In the genomic region with DNA sequence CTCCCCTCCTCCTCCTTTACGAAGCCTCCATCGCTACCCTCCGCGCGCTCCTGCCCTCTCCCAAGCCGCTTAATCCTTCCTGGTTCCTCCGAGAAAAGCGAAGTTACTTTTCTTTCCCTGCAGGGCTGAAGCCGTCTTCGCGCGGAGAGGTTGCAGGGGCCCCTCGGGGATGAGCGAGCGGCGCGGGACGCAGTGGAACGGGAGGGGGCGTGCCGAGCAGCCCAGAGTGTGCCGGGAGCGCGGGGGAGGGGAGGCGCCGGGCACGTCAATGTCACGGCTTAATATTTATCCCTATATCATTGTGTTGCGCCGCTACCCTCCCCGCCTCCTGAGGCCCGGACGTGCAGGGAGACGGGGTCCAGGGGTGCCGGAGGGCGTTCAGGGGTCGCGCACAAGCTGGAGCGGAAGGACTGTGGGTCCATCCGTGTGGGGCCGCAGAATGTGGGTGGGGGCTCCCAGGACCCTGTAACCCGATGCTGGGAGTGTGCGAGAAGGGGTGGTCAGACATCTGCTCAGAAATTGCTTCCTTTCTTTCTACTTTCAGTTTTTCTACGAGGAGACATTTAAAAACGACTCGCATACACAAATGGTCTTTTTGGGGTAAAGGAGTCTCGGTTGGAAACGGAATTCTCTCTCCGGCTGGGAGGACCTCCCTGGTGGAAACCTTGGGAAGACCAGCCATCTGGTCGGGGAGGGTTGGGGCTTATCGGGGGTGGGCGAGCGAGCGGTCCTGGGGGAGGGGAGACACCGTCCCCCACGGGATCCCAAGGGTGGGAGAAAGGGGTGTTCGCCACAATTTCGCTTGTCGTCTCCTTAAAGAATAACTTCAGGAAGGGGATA, we compare ENCODE assay signal across 8 cellular contexts. TPM values are rescaled to one million over a fixed set of nuclear protein-coding genes. Genes with fewer than 3 reads are reported as not detected.
DNase-seq lines count a peak whose midpoint lies in the region; ATAC-seq and TF ChIP-seq lines count a peak whose summit lies in the region.

No MANE protein-coding gene starts in this region.

- DNase-seq in G401 (ENCODE audit: low spot score) (peak; percentile 51), IMR-90 (peak; percentile 78), right cardiac atrium (peak; percentile 79 to 93 (median 93)), retina (peak; percentile 91), cerebellar nuclear complex (lab: John Stamatoyannopoulos, UW) (no peak)

- peak overlapping the region; percentile 96 for H3K18ac ChIP-seq in IMR-90 (ENCODE audit: low read depth, low read length)

- peak overlapping the region; percentile 87 for H2AK9ac ChIP-seq in IMR-90 (replicated peaks; ENCODE audit: low read depth, low read length, poor library complexity)

- peaks cover 36% of the 10 kb centered on the region for H4K20me1 ChIP-seq in IMR-90 (ENCODE audit: insufficient read depth, low read length)

- TF ChIP-seq POLR2A in IMR-90 (IDR thresholded peaks at IDR 0.05; ENCODE audit: low read depth, low read length): no peak; the same call in 1 of the 2 replicates

- peak; percentile 36 for TF ChIP-seq RAD21 in IMR-90 (IDR thresholded peaks at IDR 0.05; ENCODE audit: low read length)

- peaks cover 7% of the 10 kb centered on the region for H3K36me3 ChIP-seq in IMR-90 (ENCODE audit: control insufficient read depth, insufficient read depth, low read length)

- peak overlapping the region; percentile 100 for H3K23ac ChIP-seq in IMR-90 (ENCODE audit: low read depth, low read length)

- H2AFZ ChIP-seq in IMR-90 (replicated peaks; ENCODE audit: low read length, poor library complexity): peak overlapping the region; percentile 81

- dilution Hi-C loops in IMR-90 (cut with HindIII; ENCODE audit: low sequenced_read_pairs, unreplicated experiment): no loop called here

- CTCF ChIA-PET in IMR-90 (lab: Yijun Ruan, JAX): no interaction called here

- H2BK15ac ChIP-seq in IMR-90 (ENCODE audit: low read depth, low read length): peak overlapping the region; percentile 59; the same call in 2 of the 3 replicates

- peak overlapping the region; percentile 91 for H3K4me2 ChIP-seq in IMR-90 (ENCODE audit: low read depth, low read length)

- H3K4ac ChIP-seq in IMR-90 (ENCODE audit: low read depth, low read length): peak overlapping the region; percentile 97

- H3K4me1 ChIP-seq in IMR-90 (ENCODE audit: control insufficient read depth, insufficient read depth, low read length): peaks cover 6% of the 10 kb centered on the region; the same call in 1 of the 2 replicates
- no peaks in the 10 kb centered on the region for H3K4me1 ChIP-seq in right cardiac atrium (ENCODE audit: control insufficient read depth, insufficient read depth, low read length)

- no TSS peak for BruUV-seq in IMR-90 (replicated peaks; lab: Mats Ljungman, UMichigan)

- peak overlapping the region; percentile 98 for H3K27ac Mint-ChIP-seq in T-helper 1 cell treated with Interleukin-12 subunit alpha and Interleukin-12 subunit beta and Interleukin-4 antibody, amounts not matched to agents 30 μg/mL and 1 μg/mL, for 36 hours

- peak overlapping the region; percentile 89 for H2AK5ac ChIP-seq in IMR-90 (ENCODE audit: low read depth, low read length)

- H3K4me1 Mint-ChIP-seq in T-helper 1 cell treated with Interleukin-12 subunit alpha and Interleukin-12 subunit beta and Interleukin-4 antibody, amounts not matched to agents 30 μg/mL and 1 μg/mL, for 36 hours (ENCODE audit: low read depth): peaks cover 36% of the 10 kb centered on the region

- peaks cover 40% of the 10 kb centered on the region for H3K36me3 Mint-ChIP-seq in T-helper 1 cell treated with Interleukin-12 subunit alpha and Interleukin-12 subunit beta and Interleukin-4 antibody, amounts not matched to agents 30 μg/mL and 1 μg/mL, for 36 hours (ENCODE audit: low read depth)

- peak overlapping the region; percentile 85 for H2BK120ac ChIP-seq in IMR-90 (ENCODE audit: low read depth, low read length)

- H3K27me3 Mint-ChIP-seq in T-helper 1 cell treated with Interleukin-12 subunit alpha and Interleukin-12 subunit beta and Interleukin-4 antibody, amounts not matched to agents 30 μg/mL and 1 μg/mL, for 36 hours (ENCODE audit: low read depth): peaks cover 14% of the 10 kb centered on the region

- H3K14ac ChIP-seq in IMR-90 (replicated peaks; ENCODE audit: low read depth, low read length): peak overlapping the region; percentile 94

- peak overlapping the region; percentile 97 for H4K91ac ChIP-seq in IMR-90 (ENCODE audit: insufficient read depth, low read depth, low read length)

- H3K27ac ChIP-seq in IMR-90 (ENCODE audit: insufficient read depth, low read length): peak overlapping the region; percentile 98
- H3K27ac ChIP-seq in angular gyrus (ENCODE audit: low read depth, low read length): peak overlapping the region; percentile 82
- H3K27ac ChIP-seq in right cardiac atrium (ENCODE audit: low read length): peak overlapping the region; percentile 90

- no peaks in the 10 kb centered on the region for H3K9me3 Mint-ChIP-seq in T-helper 1 cell treated with Interleukin-12 subunit alpha and Interleukin-12 subunit beta and Interleukin-4 antibody, amounts not matched to agents 30 μg/mL and 1 μg/mL, for 36 hours

- H3K27me3 ChIP-seq in IMR-90 (ENCODE audit: control insufficient read depth, insufficient read depth, low read length) (no peaks in the 10 kb centered on the region), right cardiac atrium (ENCODE audit: control insufficient read depth, insufficient read depth) (no peaks in the 10 kb centered on the region)

- H4K8ac ChIP-seq in IMR-90 (ENCODE audit: low read depth in 2 of 2, low read length in 2 of 2): peak overlapping the region; percentile 70 to 82

- H3K4me3 ChIP-seq in IMR-90 (ENCODE audit: insufficient read depth, low read depth, low read length): peak overlapping the region; percentile 98
- H3K4me3 ChIP-seq in right cardiac atrium (ENCODE audit: low read length): peak overlapping the region; percentile 60

- H3K9ac ChIP-seq in IMR-90 (ENCODE audit: low read depth, low read length): peak overlapping the region; percentile 98

- H2BK5ac ChIP-seq in IMR-90 (ENCODE audit: low read depth, low read length, poor library complexity, severe bottlenecking): peak overlapping the region; percentile 93

- ATAC-seq in GM21515 (IDR thresholded peaks at IDR 0.05; ENCODE audit: unreplicated experiment): peak; percentile 43
- ATAC-seq in IMR-90 (ENCODE audit: low read depth): peak; percentile 62
- ATAC-seq in right cardiac atrium: peak; percentile 88 to 89

- H4K5ac ChIP-seq in IMR-90 (ENCODE audit: low read depth, low read length): peak overlapping the region; percentile 72

- peak overlapping the region; percentile 54 for H2BK20ac ChIP-seq in IMR-90 (ENCODE audit: low read depth, low read length)

- no peaks in the 10 kb centered on the region for H3K9me3 ChIP-seq in IMR-90 (ENCODE audit: control insufficient read depth, insufficient read depth, low read length)
- no peaks in the 10 kb centered on the region for H3K9me3 ChIP-seq in right cardiac atrium (ENCODE audit: control insufficient read depth, low read length)

- H3K56ac ChIP-seq in IMR-90 (ENCODE audit: extremely low read depth, insufficient read depth, low read length): peak overlapping the region; percentile 95

- H3K4me3 Mint-ChIP-seq in T-helper 1 cell treated with Interleukin-12 subunit alpha and Interleukin-12 subunit beta and Interleukin-4 antibody, amounts not matched to agents 30 μg/mL and 1 μg/mL, for 36 hours: peak overlapping the region; percentile 94

- in situ Hi-C loops in G401 (cut with HindIII; ENCODE audit: low sequenced_read_pairs) (no loop called here), IMR-90 (cut with MboI; ENCODE audit: low sequenced_read_pairs) (loop anchor here (5.0 kb wide), 2 partner anchors 137 to 218 kb away; no protein-coding TSS in a partner anchor)

- intact Hi-C loops in IMR-90 (cut with micrococcal nuclease) (loop anchor here (1.0 to 5.0 kb wide), 7 partner anchors 67 to 393 kb away; partner anchors contain the start of gene HEPACAM2), right cardiac atrium (cut with DNase I) (loop anchor here (5.0 to 10.0 kb wide), 7 partner anchors 49 to 212 kb away; no protein-coding TSS in a partner anchor)

- 0 out of 2 replicates have a peak, but pooled peaks cover 3% of the 10 kb centered on the region for H3K9me1 ChIP-seq in IMR-90 (ENCODE audit: insufficient read depth, low read length)

- POLR2A ChIA-PET in IMR-90 (lab: Charles Lee; ENCODE audit: unreplicated experiment): interaction anchor here (0.9 kb wide), 1 partner anchor 9 kb away, joined by 3 read pairs; no protein-coding TSS in a partner anchor

- WGBS in IMR-90 (ENCODE audit: extremely low coverage in 2 of 2, insufficient read length in 1 of 2), 2 experiments: 0% methylated on average over 6 of the region's 59 CpGs; no CpG with 5 or more reads in 1 of the 2 experiments
- WGBS in right cardiac atrium: under 1% methylated on average over 59 of the region's 59 CpGs

- peaks cover 0 to 24% of the 10 kb centered on the region in 2 experiments; a peak in 2 of 4 replicates for H3K79me1 ChIP-seq in IMR-90 (ENCODE audit: low read depth in 1 of 2, low read length in 2 of 2)

- peak; percentile 31 for TF ChIP-seq CTCF in IMR-90 (conservative IDR thresholded peaks at IDR 0.05; ENCODE audit: low read depth, low read length)

TF ChIP-seq in IMR-90, 13 proteins besides CTCF, POLR2A, EP300 and RAD21 (continues in another document):
- no peak for TF ChIP-seq RFX5 (IDR thresholded peaks at IDR 0.05; ENCODE audit: low read depth, low read length)
- no peak for TF ChIP-seq RCOR1 (IDR thresholded peaks at IDR 0.05; ENCODE audit: insufficient replicate concordance, low read length)
- TF ChIP-seq NFE2L2 (IDR thresholded peaks at IDR 0.05; ENCODE audit: low read depth, low read length): no peak
- peak; percentile 41; the same call in 1 of the 2 replicates for TF ChIP-seq SMC3 (IDR thresholded peaks at IDR 0.05; ENCODE audit: low read depth, low read length)
- no peak for TF ChIP-seq ELK1 (IDR thresholded peaks at IDR 0.05; ENCODE audit: borderline replicate concordance, low read depth, low read length)
- 0 out of 2 replicates have a peak, but pooled peaks have one; percentile 4 for TF ChIP-seq FOS (IDR thresholded peaks at IDR 0.05; ENCODE audit: low read depth, low read length)

RNA-seq across cellular contexts. Expression of gene CDK6, which starts 2.4 kb away (rescaled TPM):
- total RNA-seq in G401 (2014; rRNA removed; shearing (Covaris generic)): 9.2 and 25.2 TPM in 2 replicates
- 131 and 195 TPM in 2 replicates for total RNA-seq in IMR-90 (2012; rRNA removed)
- polyA plus RNA-seq in IMR-90 (2012; rRNA removed): 21.5 and 22.2 TPM in 2 replicates
- 13.8 and 26.3 TPM in 2 replicates for polyA plus RNA-seq in IMR-90 (2012; cell fraction: cytosol; rRNA removed)
- polyA plus RNA-seq in IMR-90 (2012; cell fraction: nucleus; rRNA removed; ENCODE audit: low replicate concordance): 36.7 and 50.1 TPM in 2 replicates
- 1 to 10 TPM; 8.7 to 9.7 (median 9.2) TPM for total RNA-seq in right cardiac atrium
- 1.8 TPM for polyA plus RNA-seq in right cardiac atrium

Comparison
In these comparisons a context has a peak if more than half of its experiments do, and no peak if none do; other contexts are left out.
1. DNase-seq: peak in G401 (single experiment), IMR-90 (single experiment), right cardiac atrium (3 of 3) and retina (single experiment); none in cerebellar nuclear complex (0 of 2).
2. Peak in every context shown above with its lines, with median percentiles within 50 percentile points of each other: ATAC-seq and H3K27ac ChIP-seq.